9 cellular contexts compared by ENCODE assay signal in genomic region chr16:47523342-47524006, GRCh38.
DNase-seq lines count a peak whose midpoint lies in the region; ATAC-seq, FAIRE-seq and TF ChIP-seq lines count a peak whose summit lies in the region.
"Had no signal": no experiment of that assay in that cellular context is flagged by ENCODE, and none has a peak within 500 bp of the region (broad histone marks: within the 10 kb centered on the region; RNA-seq: fewer than 3 reads in every experiment).

No MANE protein-coding gene starts in this region.

- no peak overlapping the region for H3K9ac ChIP-seq in skeletal muscle tissue (ENCODE audit: low read depth in 1 of 3, low read length in 3 of 3)

- POLR2A ChIA-PET in HEK293T (lab: Yijun Ruan, JAX), result no interaction called here

- intact Hi-C loops in uterus (cut with DNase I; ENCODE audit: low total_unique reads), result no loop called here

- H3K36me3 ChIP-seq in skeletal muscle tissue (ENCODE audit: control insufficient read depth in 3 of 3, insufficient read depth in 3 of 3, low read length in 3 of 3) (no peaks in the 10 kb centered on the region), uterus (no peaks in the 10 kb centered on the region)

- TF ChIP-seq CTCF in uterus (IDR thresholded peaks at IDR 0.05), result no peak

- no peak for FAIRE-seq in RCC 7860 (lab: Jason Lieb, UNC)

- no peak overlapping the region for H3K4me3 ChIP-seq in skeletal muscle tissue (ENCODE audit: low read length in 3 of 3)
- H3K4me3 ChIP-seq in uterus, result no peak overlapping the region
- H3K4me3 ChIP-seq: tibial artery had no signal

- ATAC-seq in activated CD4-positive, CD25-positive, alpha-beta regulatory T cell treated with anti-CD3 and anti-CD28 coated beads, Interleukin-2, amount 50 U/mL, for 24 hours, result peak; percentile 37 to 58
- peak; percentile 99 for ATAC-seq in HG02943 (IDR thresholded peaks at IDR 0.05; ENCODE audit: low read depth, unreplicated experiment)

- H3K9me3 ChIP-seq in skeletal muscle tissue (ENCODE audit: control insufficient read depth in 3 of 3, low read length in 3 of 3) (no peaks in the 10 kb centered on the region), uterus (peaks cover 0 to 5% of the 10 kb centered on the region in 2 donors)
- H3K9me3 ChIP-seq: tibial artery had no signal

- no peak for TF ChIP-seq POLR2A in uterus (IDR thresholded peaks at IDR 0.05)

- H3K27me3 ChIP-seq in skeletal muscle tissue (ENCODE audit: control insufficient read depth in 3 of 3, insufficient read depth in 3 of 3, low read length in 3 of 3) (no peaks in the 10 kb centered on the region), uterus (no peaks in the 10 kb centered on the region)
- H3K27me3 ChIP-seq: tibial artery had no signal

- H3K27ac ChIP-seq in skeletal muscle tissue (ENCODE audit: low read depth, low read length) (peak overlapping the region; percentile 2), uterus (peak overlapping the region in 1 of 2 donors; percentile 31)
- H3K27ac ChIP-seq: tibial artery had no signal

- peaks cover 5 to 13% (median 10%) of the 10 kb centered on the region in 3 donors for H3K4me1 ChIP-seq in skeletal muscle tissue (ENCODE audit: control insufficient read depth in 3 of 3, insufficient read depth in 3 of 3, low read length in 3 of 3)
- no peaks in the 10 kb centered on the region for H3K4me1 ChIP-seq in uterus

- DNase-seq in activated CD4-positive, CD25-positive, alpha-beta regulatory T cell treated with anti-CD3 and anti-CD28 coated beads, Interleukin-2, amount 50 U/mL, for 72 hours, result no peak
- DNase-seq in RCC 7860 (ENCODE audit: low spot score) (peak; percentile 31), uterus (no peak), HEK293T (ENCODE audit: extremely low spot score) (no peak)
- DNase-seq in activated CD4-positive, alpha-beta T cell treated with anti-CD3 and anti-CD28 coated beads, Interleukin-2, amount 50 U/mL, for 4 hours, result no peak
- DNase-seq: tibial artery had no signal

- CTCF ChIA-PET in HEK293T (lab: Yijun Ruan, JAX), result no interaction called here

TF ChIP-seq in HEK293T, 16 proteins besides CTCF, POLR2A, EP300 and RAD21:
- TF ChIP-seq FOXM1 (IDR thresholded peaks at IDR 0.05; ENCODE audit: borderline replicate concordance), result no peak
- TF ChIP-seq FOXA1 (IDR thresholded peaks at IDR 0.05), result no peak
- TF ChIP-seq NFRKB (IDR thresholded peaks at IDR 0.05), result no peak
- TF ChIP-seq FOXK2 (IDR thresholded peaks at IDR 0.05), result no peak
- TF ChIP-seq LEF1 (IDR thresholded peaks at IDR 0.05; ENCODE audit: borderline replicate concordance), result no peak
- TF ChIP-seq CTBP1 (IDR thresholded peaks at IDR 0.05; ENCODE audit: borderline replicate concordance), result no peak
- TF ChIP-seq, protein P1, sequence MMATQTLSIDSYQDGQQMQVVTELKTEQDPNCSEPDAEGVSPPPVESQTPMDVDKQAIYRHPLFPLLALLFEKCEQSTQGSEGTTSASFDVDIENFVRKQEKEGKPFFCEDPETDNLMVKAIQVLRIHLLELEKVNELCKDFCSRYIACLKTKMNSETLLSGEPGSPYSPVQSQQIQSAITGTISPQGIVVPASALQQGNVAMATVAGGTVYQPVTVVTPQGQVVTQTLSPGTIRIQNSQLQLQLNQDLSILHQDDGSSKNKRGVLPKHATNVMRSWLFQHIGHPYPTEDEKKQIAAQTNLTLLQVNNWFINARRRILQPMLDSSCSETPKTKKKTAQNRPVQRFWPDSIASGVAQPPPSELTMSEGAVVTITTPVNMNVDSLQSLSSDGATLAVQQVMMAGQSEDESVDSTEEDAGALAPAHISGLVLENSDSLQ (IDR thresholded peaks at IDR 0.05), result no peak
- no peak for TF ChIP-seq L3MBTL2 (conservative IDR thresholded peaks at IDR 0.05)
